ENCODE assay signal across 3 cellular contexts in the genomic region with DNA sequence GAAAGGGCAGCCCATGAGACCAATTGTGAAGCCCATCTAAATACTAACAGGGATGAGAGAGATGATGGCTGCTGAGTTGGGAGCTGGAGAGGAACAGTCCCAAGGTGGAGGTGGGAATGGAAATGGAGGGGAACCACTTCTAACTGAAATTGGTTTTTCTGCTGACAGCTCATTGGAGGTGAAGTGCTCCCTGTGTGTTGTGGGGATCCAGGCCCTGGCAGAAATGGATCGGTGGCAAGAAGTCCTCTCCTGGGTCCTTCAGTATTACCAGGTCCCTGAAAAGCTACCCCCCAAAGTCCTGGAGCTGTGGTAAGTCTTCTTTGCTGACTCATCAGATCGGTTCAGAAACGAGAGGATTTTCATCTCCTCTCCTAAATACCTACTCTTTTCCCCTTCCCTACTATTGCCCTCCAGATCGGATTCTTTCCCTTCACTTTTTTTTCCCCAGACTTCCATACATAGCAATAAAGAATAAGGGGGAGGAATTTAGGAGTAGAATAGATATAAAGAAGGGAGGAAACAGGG.
TF ChIP-seq lines count a peak whose summit lies in the region.

No MANE protein-coding gene starts in this region.

TF ChIP-seq in SK-N-SH, 30 proteins besides CTCF, POLR2A, EP300 and RAD21 (continued from another document):
- TF ChIP-seq, protein P1, sequence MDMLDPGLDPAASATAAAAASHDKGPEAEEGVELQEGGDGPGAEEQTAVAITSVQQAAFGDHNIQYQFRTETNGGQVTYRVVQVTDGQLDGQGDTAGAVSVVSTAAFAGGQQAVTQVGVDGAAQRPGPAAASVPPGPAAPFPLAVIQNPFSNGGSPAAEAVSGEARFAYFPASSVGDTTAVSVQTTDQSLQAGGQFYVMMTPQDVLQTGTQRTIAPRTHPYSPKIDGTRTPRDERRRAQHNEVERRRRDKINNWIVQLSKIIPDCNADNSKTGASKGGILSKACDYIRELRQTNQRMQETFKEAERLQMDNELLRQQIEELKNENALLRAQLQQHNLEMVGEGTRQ (IDR thresholded peaks at IDR 0.05; ENCODE audit: borderline replicate concordance, low read depth, low read length) = no peak
- TF ChIP-seq FOXJ3 (CRISPR knock-in tag; IDR thresholded peaks at IDR 0.05) = no peak
- TF ChIP-seq ZBTB33 (IDR thresholded peaks at IDR 0.05; ENCODE audit: borderline replicate concordance, low read depth) = no peak
- TF ChIP-seq, protein P2, sequence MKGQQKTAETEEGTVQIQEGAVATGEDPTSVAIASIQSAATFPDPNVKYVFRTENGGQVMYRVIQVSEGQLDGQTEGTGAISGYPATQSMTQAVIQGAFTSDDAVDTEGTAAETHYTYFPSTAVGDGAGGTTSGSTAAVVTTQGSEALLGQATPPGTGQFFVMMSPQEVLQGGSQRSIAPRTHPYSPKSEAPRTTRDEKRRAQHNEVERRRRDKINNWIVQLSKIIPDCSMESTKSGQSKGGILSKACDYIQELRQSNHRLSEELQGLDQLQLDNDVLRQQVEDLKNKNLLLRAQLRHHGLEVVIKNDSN (IDR thresholded peaks at IDR 0.05; ENCODE audit: borderline replicate concordance, low read depth) = no peak
- no peak for TF ChIP-seq SMC3 (IDR thresholded peaks at IDR 0.05; ENCODE audit: low read depth, low read length)
- no peak for TF ChIP-seq TEAD4 (IDR thresholded peaks at IDR 0.05; ENCODE audit: borderline replicate concordance, insufficient read depth)
- no peak for TF ChIP-seq ELF1 (IDR thresholded peaks at IDR 0.05)
- TF ChIP-seq, protein P3, sequence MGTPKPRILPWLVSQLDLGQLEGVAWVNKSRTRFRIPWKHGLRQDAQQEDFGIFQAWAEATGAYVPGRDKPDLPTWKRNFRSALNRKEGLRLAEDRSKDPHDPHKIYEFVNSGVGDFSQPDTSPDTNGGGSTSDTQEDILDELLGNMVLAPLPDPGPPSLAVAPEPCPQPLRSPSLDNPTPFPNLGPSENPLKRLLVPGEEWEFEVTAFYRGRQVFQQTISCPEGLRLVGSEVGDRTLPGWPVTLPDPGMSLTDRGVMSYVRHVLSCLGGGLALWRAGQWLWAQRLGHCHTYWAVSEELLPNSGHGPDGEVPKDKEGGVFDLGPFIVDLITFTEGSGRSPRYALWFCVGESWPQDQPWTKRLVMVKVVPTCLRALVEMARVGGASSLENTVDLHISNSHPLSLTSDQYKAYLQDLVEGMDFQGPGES (IDR thresholded peaks at IDR 0.05; ENCODE audit: low read depth, low read length) = no peak
- no peak for TF ChIP-seq JUND (IDR thresholded peaks at IDR 0.05)

TF ChIP-seq in SK-N-SH treated with all-trans-retinoic acid at 6 μM for 48 hours, 23 proteins besides CTCF, POLR2A, EP300 and RAD21 (continued from another document):
- TF ChIP-seq RARB (CRISPR knock-in tag; IDR thresholded peaks at IDR 0.05) = no peak
- TF ChIP-seq OSR1 (CRISPR knock-in tag; IDR thresholded peaks at IDR 0.05) = no peak
- no peak for TF ChIP-seq PPARA (CRISPR knock-in tag; IDR thresholded peaks at IDR 0.05; ENCODE audit: borderline replicate concordance)
- no peak for TF ChIP-seq CSRNP3 (CRISPR knock-in tag; IDR thresholded peaks at IDR 0.05)
- TF ChIP-seq, protein P4, sequence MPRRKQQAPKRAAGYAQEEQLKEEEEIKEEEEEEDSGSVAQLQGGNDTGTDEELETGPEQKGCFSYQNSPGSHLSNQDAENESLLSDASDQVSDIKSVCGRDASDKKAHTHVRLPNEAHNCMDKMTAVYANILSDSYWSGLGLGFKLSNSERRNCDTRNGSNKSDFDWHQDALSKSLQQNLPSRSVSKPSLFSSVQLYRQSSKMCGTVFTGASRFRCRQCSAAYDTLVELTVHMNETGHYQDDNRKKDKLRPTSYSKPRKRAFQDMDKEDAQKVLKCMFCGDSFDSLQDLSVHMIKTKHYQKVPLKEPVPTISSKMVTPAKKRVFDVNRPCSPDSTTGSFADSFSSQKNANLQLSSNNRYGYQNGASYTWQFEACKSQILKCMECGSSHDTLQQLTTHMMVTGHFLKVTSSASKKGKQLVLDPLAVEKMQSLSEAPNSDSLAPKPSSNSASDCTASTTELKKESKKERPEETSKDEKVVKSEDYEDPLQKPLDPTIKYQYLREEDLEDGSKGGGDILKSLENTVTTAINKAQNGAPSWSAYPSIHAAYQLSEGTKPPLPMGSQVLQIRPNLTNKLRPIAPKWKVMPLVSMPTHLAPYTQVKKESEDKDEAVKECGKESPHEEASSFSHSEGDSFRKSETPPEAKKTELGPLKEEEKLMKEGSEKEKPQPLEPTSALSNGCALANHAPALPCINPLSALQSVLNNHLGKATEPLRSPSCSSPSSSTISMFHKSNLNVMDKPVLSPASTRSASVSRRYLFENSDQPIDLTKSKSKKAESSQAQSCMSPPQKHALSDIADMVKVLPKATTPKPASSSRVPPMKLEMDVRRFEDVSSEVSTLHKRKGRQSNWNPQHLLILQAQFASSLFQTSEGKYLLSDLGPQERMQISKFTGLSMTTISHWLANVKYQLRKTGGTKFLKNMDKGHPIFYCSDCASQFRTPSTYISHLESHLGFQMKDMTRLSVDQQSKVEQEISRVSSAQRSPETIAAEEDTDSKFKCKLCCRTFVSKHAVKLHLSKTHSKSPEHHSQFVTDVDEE (CRISPR knock-in tag; IDR thresholded peaks at IDR 0.05) = no peak
- no peak for TF ChIP-seq CSDC2 (CRISPR knock-in tag; IDR thresholded peaks at IDR 0.05)
- no peak for TF ChIP-seq ZFP30 (CRISPR knock-in tag; IDR thresholded peaks at IDR 0.05)
- no peak for TF ChIP-seq ZC3H10 (CRISPR knock-in tag; IDR thresholded peaks at IDR 0.05)
- TF ChIP-seq BACH2 (CRISPR knock-in tag; IDR thresholded peaks at IDR 0.05; ENCODE audit: borderline replicate concordance) = no peak
- no peak for TF ChIP-seq SNAI2 (CRISPR knock-in tag; IDR thresholded peaks at IDR 0.05)
- TF ChIP-seq, protein P5, sequence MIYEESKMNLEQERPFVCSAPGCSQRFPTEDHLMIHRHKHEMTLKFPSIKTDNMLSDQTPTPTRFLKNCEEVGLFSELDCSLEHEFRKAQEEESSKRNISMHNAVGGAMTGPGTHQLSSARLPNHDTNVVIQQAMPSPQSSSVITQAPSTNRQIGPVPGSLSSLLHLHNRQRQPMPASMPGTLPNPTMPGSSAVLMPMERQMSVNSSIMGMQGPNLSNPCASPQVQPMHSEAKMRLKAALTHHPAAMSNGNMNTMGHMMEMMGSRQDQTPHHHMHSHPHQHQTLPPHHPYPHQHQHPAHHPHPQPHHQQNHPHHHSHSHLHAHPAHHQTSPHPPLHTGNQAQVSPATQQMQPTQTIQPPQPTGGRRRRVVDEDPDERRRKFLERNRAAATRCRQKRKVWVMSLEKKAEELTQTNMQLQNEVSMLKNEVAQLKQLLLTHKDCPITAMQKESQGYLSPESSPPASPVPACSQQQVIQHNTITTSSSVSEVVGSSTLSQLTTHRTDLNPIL (CRISPR knock-in tag; IDR thresholded peaks at IDR 0.05; ENCODE audit: low read depth) = no peak

TF ChIP-seq in HEK293, 187 proteins besides CTCF, POLR2A, EP300 and RAD21 (continued from another document):
- TF ChIP-seq, protein P6, sequence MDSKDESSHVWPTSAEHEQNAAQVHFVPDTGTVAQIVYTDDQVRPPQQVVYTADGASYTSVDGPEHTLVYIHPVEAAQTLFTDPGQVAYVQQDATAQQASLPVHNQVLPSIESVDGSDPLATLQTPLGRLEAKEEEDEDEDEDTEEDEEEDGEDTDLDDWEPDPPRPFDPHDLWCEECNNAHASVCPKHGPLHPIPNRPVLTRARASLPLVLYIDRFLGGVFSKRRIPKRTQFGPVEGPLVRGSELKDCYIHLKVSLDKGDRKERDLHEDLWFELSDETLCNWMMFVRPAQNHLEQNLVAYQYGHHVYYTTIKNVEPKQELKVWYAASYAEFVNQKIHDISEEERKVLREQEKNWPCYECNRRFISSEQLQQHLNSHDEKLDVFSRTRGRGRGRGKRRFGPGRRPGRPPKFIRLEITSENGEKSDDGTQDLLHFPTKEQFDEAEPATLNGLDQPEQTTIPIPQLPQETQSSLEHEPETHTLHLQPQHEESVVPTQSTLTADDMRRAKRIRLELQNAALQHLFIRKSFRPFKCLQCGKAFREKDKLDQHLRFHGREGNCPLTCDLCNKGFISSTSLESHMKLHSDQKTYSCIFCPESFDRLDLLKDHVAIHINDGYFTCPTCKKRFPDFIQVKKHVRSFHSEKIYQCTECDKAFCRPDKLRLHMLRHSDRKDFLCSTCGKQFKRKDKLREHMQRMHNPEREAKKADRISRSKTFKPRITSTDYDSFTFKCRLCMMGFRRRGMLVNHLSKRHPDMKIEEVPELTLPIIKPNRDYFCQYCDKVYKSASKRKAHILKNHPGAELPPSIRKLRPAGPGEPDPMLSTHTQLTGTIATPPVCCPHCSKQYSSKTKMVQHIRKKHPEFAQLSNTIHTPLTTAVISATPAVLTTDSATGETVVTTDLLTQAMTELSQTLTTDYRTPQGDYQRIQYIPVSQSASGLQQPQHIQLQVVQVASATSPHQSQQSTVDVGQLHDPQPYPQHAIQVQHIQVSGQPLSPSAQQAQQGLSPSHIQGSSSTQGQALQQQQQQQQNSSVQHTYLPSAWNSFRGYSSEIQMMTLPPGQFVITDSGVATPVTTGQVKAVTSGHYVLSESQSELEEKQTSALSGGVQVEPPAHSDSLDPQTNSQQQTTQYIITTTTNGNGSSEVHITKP (tag by site-specific recombination; IDR thresholded peaks at IDR 0.05) = peak; percentile 92
- no peak for TF ChIP-seq PRDM1 (tag by site-specific recombination; IDR thresholded peaks at IDR 0.05)
